ENCODE assay signal across 10 cellular contexts in genomic region chr18:77147418-77147852, GRCh38. TPM values are rescaled to one million over a fixed set of nuclear protein-coding genes. Genes with fewer than 3 reads are reported as not detected.
DNase-seq lines count a peak whose midpoint lies in the region; ATAC-seq and TF ChIP-seq lines count a peak whose summit lies in the region.
"Had no signal": no experiment of that assay in that cellular context is flagged by ENCODE, and none has a peak within 500 bp of the region (broad histone marks: within the 10 kb centered on the region; RNA-seq: fewer than 3 reads in every experiment).

No MANE protein-coding gene starts in this region.

- peak overlapping the region in 1 of 4 donors; percentile 63 for H3K27ac ChIP-seq in Peyer's patch

- ATAC-seq in GM21423 (IDR thresholded peaks at IDR 0.05; ENCODE audit: unreplicated experiment) (peak; percentile 52), T-helper 17 cell (peak; percentile 54)

- in situ Hi-C loops in GM13977 (cut with MboI; ENCODE audit: low pct_unique_long_range_greater_than_20kb, low sequenced_read_pairs, unreplicated experiment) = no loop called here

- TF ChIP-seq CTCF in CD14-positive monocyte (IDR thresholded peaks at IDR 0.05) (no peak), fibroblast of pulmonary artery (IDR thresholded peaks at IDR 0.05; ENCODE audit: low read length, missing control alignments) (no peak), GM13977 (IDR thresholded peaks at IDR 0.05; ENCODE audit: extremely low read depth, insufficient read depth, missing control alignments) (no peak), Peyer's patch (IDR thresholded peaks at IDR 0.05) (no peak)

- H3K27me3 Mint-ChIP-seq in CD14-positive monocyte (ENCODE audit: low read depth in 3 of 3) (peaks cover 0 to 3% (median 2%) of the 10 kb centered on the region in 3 donors), T-helper 17 cell (peaks cover 4% of the 10 kb centered on the region)

- intact Hi-C loops in CD14-positive monocyte (cut with micrococcal nuclease) = loop anchor here in 1 of 2 donors (5.0 kb wide), 1 partner anchor 35 kb away; no protein-coding TSS in a partner anchor

- H3K4me1 ChIP-seq in Peyer's patch = peaks cover 0 to 6% (median 2%) of the 10 kb centered on the region in 4 donors

- H3K4me3 ChIP-seq in fibroblast of pulmonary artery (replicated peaks; ENCODE audit: low read depth, low read length) = no peak overlapping the region
- no peak overlapping the region for H3K4me3 ChIP-seq in Peyer's patch

- H3K4me1 Mint-ChIP-seq in CD14-positive monocyte = peaks cover 28% of the 10 kb centered on the region
- H3K4me1 Mint-ChIP-seq in T-helper 17 cell = peaks cover 22% of the 10 kb centered on the region

- H3K36me3 ChIP-seq in Peyer's patch = no peaks in the 10 kb centered on the region

- H3K36me3 Mint-ChIP-seq in CD14-positive monocyte (peaks cover 4% of the 10 kb centered on the region in 2 donors), T-helper 17 cell (ENCODE audit: low read depth) (peaks cover 2% of the 10 kb centered on the region)

- DNase-seq in CD14-positive monocyte (ENCODE audit: low spot score) = peak; percentile 70
- DNase-seq in T-helper 17 cell = no peak
- peak; percentile 45 for DNase-seq in fibroblast of pulmonary artery (ENCODE audit: low read depth)
- DNase-seq in GM13977 (ENCODE audit: low spot score) = no peak
- no peak for DNase-seq in activated effector memory CD4-positive, alpha-beta T cell treated with Interleukin-2 at 50 U/mL for 16 hours
- DNase-seq in middle frontal gyrus (ENCODE audit: extremely low spot score, low spot score) = no peak
- no peak for DNase-seq in Peyer's patch
- DNase-seq: DMS79; effector CD4-positive, alpha-beta T cell had no signal

- H3K9me3 ChIP-seq in T-helper 17 cell (ENCODE audit: control insufficient read depth, low read length, poor library complexity, severe bottlenecking) (no peaks in the 10 kb centered on the region), Peyer's patch (peaks cover 0 to 12% (median 5%) of the 10 kb centered on the region in 4 donors)

- no peaks in the 10 kb centered on the region for H3K27me3 ChIP-seq in Peyer's patch

- H3K9me3 Mint-ChIP-seq in CD14-positive monocyte = peaks cover 8 to 24% (median 20%) of the 10 kb centered on the region in 7 donors

- H3K4me3 Mint-ChIP-seq in CD14-positive monocyte (no peak overlapping the region), T-helper 17 cell (no peak overlapping the region)

- TF ChIP-seq POLR2A in Peyer's patch (IDR thresholded peaks at IDR 0.05) = no peak

- H3K27ac Mint-ChIP-seq in CD14-positive monocyte (peak overlapping the region; percentile 87 to 97 (median 91)), T-helper 17 cell (peak overlapping the region; percentile 69)

RNA-seq across cellular contexts. Expression of gene MBP, which starts 14.9 kb away (rescaled TPM):
- polyA plus RNA-seq in CD14-positive monocyte = 10 to 100 TPM; 50.4 to 81.0 TPM
- total RNA-seq in T-helper 17 cell = 100 to 1,000 TPM in 1 of 2 donors, 10 to 100 TPM in 1; 97.7 to 127 TPM
- total RNA-seq in Peyer's patch = 10 to 100 TPM; 40.9 to 67.7 (median 51.8) TPM

Comparison
In these comparisons a context has a peak if more than half of its experiments do, and no peak if none do; other contexts are left out.
1. DNase-seq: peak in CD14-positive monocyte (single experiment) and fibroblast of pulmonary artery (single experiment); none in T-helper 17 cell (0 of 3), GM13977 (single experiment), activated effector memory CD4-positive, alpha-beta T cell treated with Interleukin-2 at 50 U/mL for 16 hours (single experiment), middle frontal gyrus (single experiment) and Peyer's patch (0 of 3).